Comparison of ENCODE assay signal across 27 cellular contexts in genomic region chr11:118168751-118169150, GRCh38. TPM values are rescaled to one million over a fixed set of nuclear protein-coding genes. Genes with fewer than 3 reads are reported as not detected.
DNase-seq lines count a peak whose midpoint lies in the region; ATAC-seq and TF ChIP-seq lines count a peak whose summit lies in the region.
"Had no signal": no experiment of that assay in that cellular context is flagged by ENCODE, and none has a peak within 500 bp of the region (broad histone marks: within the 10 kb centered on the region; RNA-seq: fewer than 3 reads in every experiment).

No MANE protein-coding gene starts in this region.

- H3K27ac ChIP-seq in HEK293 (ENCODE audit: extremely low read depth, low read depth, low read length) = no peak overlapping the region
- no peak overlapping the region for H3K27ac ChIP-seq in RWPE2 (ENCODE audit: poor library complexity, severe bottlenecking)
- H3K27ac ChIP-seq: C4-2B had no signal

- CTCF ChIA-PET in HEK293 (lab: Yijun Ruan, JAX) = interaction anchor here (4.5 to 7.5 kb wide), 2 partner anchors 11 to 22 kb away, joined by 99 to 128 read pairs; no protein-coding TSS in a partner anchor

- ATAC-seq in RWPE2 (ENCODE audit: low read depth) (peak; percentile 33; the same call in 1 of the 3 replicates), HG03565 (IDR thresholded peaks at IDR 0.05; ENCODE audit: unreplicated experiment) (no peak)

- no peak overlapping the region for H3K4me3 Mint-ChIP-seq in endothelial cell (ENCODE audit: unreplicated experiment)
- H3K4me3 Mint-ChIP-seq: B cell; CD8-positive, alpha-beta memory T cell had no signal

- H3K9me3 Mint-ChIP-seq in endothelial cell (ENCODE audit: unreplicated experiment) = no peaks in the 10 kb centered on the region
- H3K9me3 Mint-ChIP-seq: CD8-positive, alpha-beta memory T cell had no signal

- H3K4me1 Mint-ChIP-seq in endothelial cell (ENCODE audit: unreplicated experiment) = no peaks in the 10 kb centered on the region

- H3K36me3 Mint-ChIP-seq in endothelial cell (ENCODE audit: low read depth, unreplicated experiment) = no peaks in the 10 kb centered on the region
- H3K36me3 Mint-ChIP-seq: CD8-positive, alpha-beta memory T cell had no signal

- H3K27me3 Mint-ChIP-seq in endothelial cell (ENCODE audit: unreplicated experiment) = peaks cover 17% of the 10 kb centered on the region

- no peaks in the 10 kb centered on the region for H3K36me3 ChIP-seq in HEK293 (ENCODE audit: control insufficient read depth in 2 of 2, insufficient read depth in 1 of 2, low read length in 2 of 2)
- H3K36me3 ChIP-seq in RWPE2 (ENCODE audit: low read depth) = no peaks in the 10 kb centered on the region

- POLR2A ChIA-PET in HEK293 (lab: Yijun Ruan, JAX) = interaction anchor here (1.0 kb wide), 1 partner anchor 16 kb away, joined by 4 read pairs; the partner anchor contains the start of gene SCN4B

- no peaks in the 10 kb centered on the region for H3K9me3 ChIP-seq in HEK293 (ENCODE audit: control insufficient read depth, insufficient read depth, low read depth, low read length)
- H3K9me3 ChIP-seq in RWPE2 (ENCODE audit: severe bottlenecking) = no peaks in the 10 kb centered on the region
- H3K9me3 ChIP-seq: SK-N-SH had no signal

- no peak for DNase-seq in RWPE2 (ENCODE audit: low spot score)
- peak; percentile 84 for DNase-seq in epithelial cell of esophagus (ENCODE audit: low read depth)
- peak; percentile 32 for DNase-seq in posterior vena cava (ENCODE audit: low spot score)
- no peak for DNase-seq in NCI-H2107 (lab: John Stamatoyannopoulos, UW)
- no peak for DNase-seq in endothelial cell (ENCODE audit: low spot score)
- DNase-seq: CD8-positive, alpha-beta memory T cell; DMS153; KG1; MM.1S; NCI-H1048; NCI-H1417; NCI-H1694; NCI-H2081; NCI-H2171; NCI-H226; NCI-H510A; NCI-H69; SK-N-SH; SW 1271 had no signal

- H3K27me3 ChIP-seq in RWPE2 (ENCODE audit: insufficient read depth, poor library complexity, severe bottlenecking) = no peaks in the 10 kb centered on the region

- H3K27ac Mint-ChIP-seq in endothelial cell (ENCODE audit: unreplicated experiment) = no peak overlapping the region
- H3K27ac Mint-ChIP-seq: B cell had no signal

- H3K4me1 ChIP-seq in HEK293 (ENCODE audit: control insufficient read depth, insufficient read depth, low read length) = no peaks in the 10 kb centered on the region
- peaks cover 8% of the 10 kb centered on the region for H3K4me1 ChIP-seq in RWPE2 (ENCODE audit: insufficient read depth, poor library complexity, severe bottlenecking)

- no peak for TF ChIP-seq CTCF in HEK293 (tag by site-specific recombination; IDR thresholded peaks at IDR 0.05)
- TF ChIP-seq CTCF in RWPE2 (IDR thresholded peaks at IDR 0.05; ENCODE audit: poor library complexity, severe bottlenecking) = no peak
- no peak for TF ChIP-seq CTCF in epithelial cell of esophagus (IDR thresholded peaks at IDR 0.05; ENCODE audit: insufficient read depth, low read depth, low read length, missing control alignments)
- TF ChIP-seq CTCF in endothelial cell (IDR thresholded peaks at IDR 0.05; ENCODE audit: unreplicated experiment) = no peak

- H3K4me3 ChIP-seq in HEK293 (ENCODE audit: low read depth, low read length) = no peak overlapping the region
- H3K4me3 ChIP-seq in RWPE2 (ENCODE audit: severe bottlenecking) = no peak overlapping the region
- no peak overlapping the region for H3K4me3 ChIP-seq in epithelial cell of esophagus (ENCODE audit: low read length)

- intact Hi-C loops in posterior vena cava (cut with DNase I) = no loop called here

TF ChIP-seq in HEK293, 187 proteins besides CTCF, POLR2A, EP300 and RAD21:
- no peak for TF ChIP-seq ZSCAN16 (tag by site-specific recombination; IDR thresholded peaks at IDR 0.05)
- TF ChIP-seq EGR2 (tag by site-specific recombination; IDR thresholded peaks at IDR 0.05; ENCODE audit: low read depth) = no peak
- peak; percentile 40; the same call in 1 of the 2 replicates for TF ChIP-seq SCRT2 (tag by site-specific recombination; IDR thresholded peaks at IDR 0.05)
TF ChIP-seq in HEK293: peak in this region for 1.

RNA-seq across cellular contexts. Expression of gene SCN2B, which starts 7.7 kb away (rescaled TPM):
- 1 to 10 TPM in 1 of 2 donors, under 1 TPM in 1; 0.14 to 1.4 TPM for total RNA-seq in posterior vena cava
- not detected for total RNA-seq in endothelial cell (ENCODE audit: unreplicated experiment)
- total RNA-seq: A673; B cell; CD8-positive, alpha-beta memory T cell; Daoy had no signal

RNA-seq across cellular contexts. Expression of gene SCN4B, which starts 16.1 kb away (rescaled TPM):
- total RNA-seq in posterior vena cava = 1 to 10 TPM; 3.5 to 9.8 TPM
- total RNA-seq in endothelial cell (ENCODE audit: unreplicated experiment) = 3.1 TPM
- total RNA-seq: B cell, G401, OCI-LY7 had no signal

RNA-seq across cellular contexts. Expression of gene JAML, which starts 56.1 kb away (rescaled TPM):
- 1 to 10 TPM; 3.8 to 7.0 TPM for total RNA-seq in posterior vena cava
- total RNA-seq in endothelial cell (ENCODE audit: unreplicated experiment) = 0.31 TPM
- total RNA-seq: A673, Daoy, G401 had no signal

Comparison
In these comparisons a context has a peak if more than half of its experiments do, and no peak if none do; other contexts are left out.
1. DNase-seq: peak in epithelial cell of esophagus (single experiment) and posterior vena cava (single experiment); none in RWPE2 (single experiment), NCI-H2107 (single experiment) and endothelial cell (single experiment).